16 cellular contexts compared by ENCODE assay signal in genomic region chr3:4774531-4774930, GRCh38.
A peak's percentile ranks its signal among the peaks of the same experiment; 100 is the strongest.
DNase-seq lines count a peak whose midpoint lies in the region; ATAC-seq and TF ChIP-seq lines count a peak whose summit lies in the region.
"Had no signal": no experiment of that assay in that cellular context is flagged by ENCODE, and none has a peak within 500 bp of the region (broad histone marks: within the 10 kb centered on the region; RNA-seq: fewer than 3 reads in every experiment).

No MANE protein-coding gene starts in this region.

- H3K27me3 ChIP-seq in esophagus squamous epithelium (no peaks in the 10 kb centered on the region), transverse colon (no peaks in the 10 kb centered on the region)
- H3K27me3 ChIP-seq: MG63 had no signal

- CTCF ChIA-PET in activated CD4-positive, alpha-beta T cell treated with anti-CD3 and anti-CD28 coated beads for 36 hours (lab: Charles Lee), result no interaction called here

- H3K9me3 Mint-ChIP-seq in activated CD4-positive, alpha-beta T cell treated with anti-CD3 and anti-CD28 coated beads, Interleukin-2, amount 10 ng/mL, durations not matched to agents 24 days and 14 days, result peaks cover 21% of the 10 kb centered on the region
- no peaks in the 10 kb centered on the region for H3K9me3 Mint-ChIP-seq in activated CD4-positive, alpha-beta T cell treated with anti-CD3 and anti-CD28 coated beads for 36 hours (ENCODE audit: low read depth)
- H3K9me3 Mint-ChIP-seq in activated T-helper 17 cell treated with anti-CD3 and anti-CD28 coated beads, Interleukin-2, amount 50 U/mL, for 72 hours, result no peaks in the 10 kb centered on the region
- H3K9me3 Mint-ChIP-seq: CD4-positive, CD25-positive, alpha-beta regulatory T cell had no signal

- in situ Hi-C loops in transverse colon (cut with MboI; ENCODE audit: low pct_ligation_motif_present in 1 of 4, low pct_unique_long_range_greater_than_20kb in 1 of 4, low sequenced_read_pairs in 3 of 4), result no loop called here

- WGBS in esophagus squamous epithelium, 2 donors, result 70 to 74% methylated on average over 3 of the region's 3 CpGs
- 60% methylated on average over 3 of the region's 3 CpGs; no CpG with 5 or more reads in 1 of the 2 donors for WGBS in transverse colon (ENCODE audit: low coverage in 1 of 2), 2 donors

- no peak for DNase-seq in activated CD4-positive, alpha-beta T cell treated with anti-CD3 and anti-CD28 coated beads, Interleukin-2, amount 10 ng/mL, durations not matched to agents 24 days and 14 days
- no peak for DNase-seq in activated CD4-positive, alpha-beta T cell treated with anti-CD3 and anti-CD28 coated beads for 36 hours
- DNase-seq in esophagus squamous epithelium (lab: John Stamatoyannopoulos, UW) (no peak), transverse colon (peak; percentile 71), NOMO-1 treated with dmso at 0.1 percent for 144 hours (lab: John Stamatoyannopoulos, UW; ENCODE audit: unreplicated experiment) (no peak)
- DNase-seq in activated CD4-positive, alpha-beta T cell treated with anti-CD3 and anti-CD28 coated beads, Interleukin-2, amount 50 U/mL, for 4 hours, result no peak
- DNase-seq: ACHN; CD4-positive, CD25-positive, alpha-beta regulatory T cell; MG63; NCI-H1105; NCI-H187 treated with DMSO at 0.1 percent for 48 hours; NCI-H2171 treated with DMSO at 0.1 percent for 48 hours; NCI-H510A treated with DMSO at 0.1 percent for 48 hours; OCI-M1 had no signal

- peaks cover 73% of the 10 kb centered on the region for H3K36me3 Mint-ChIP-seq in activated CD4-positive, alpha-beta T cell treated with anti-CD3 and anti-CD28 coated beads, Interleukin-2, amount 10 ng/mL, durations not matched to agents 24 days and 14 days (ENCODE audit: low read depth)
- H3K36me3 Mint-ChIP-seq in activated CD4-positive, alpha-beta T cell treated with anti-CD3 and anti-CD28 coated beads for 36 hours (ENCODE audit: low read depth), result peaks cover 30% of the 10 kb centered on the region
- peaks cover 65% of the 10 kb centered on the region for H3K36me3 Mint-ChIP-seq in activated T-helper 17 cell treated with anti-CD3 and anti-CD28 coated beads, Interleukin-2, amount 50 U/mL, for 72 hours (ENCODE audit: low read depth)

- intact Hi-C loops in activated CD4-positive, alpha-beta T cell treated with anti-CD3 and anti-CD28 coated beads, Interleukin-2, amount 10 ng/mL, durations not matched to agents 24 days and 14 days (cut with micrococcal nuclease), result loop anchor here (10.0 kb wide), 1 partner anchor 390 kb away; no protein-coding TSS in a partner anchor
- intact Hi-C loops in activated CD4-positive, alpha-beta T cell treated with anti-CD3 and anti-CD28 coated beads for 36 hours (cut with DNase I, micrococcal nuclease), result no loop called here
- intact Hi-C loops in esophagus squamous epithelium (cut with DNase I), result no loop called here
- intact Hi-C loops in transverse colon (cut with DNase I; ENCODE audit: low total_unique reads), result loop anchor here (10.0 kb wide), 1 partner anchor 50 kb away; no protein-coding TSS in a partner anchor

- H3K4me3 Mint-ChIP-seq in activated CD4-positive, alpha-beta T cell treated with anti-CD3 and anti-CD28 coated beads, Interleukin-2, amount 10 ng/mL, durations not matched to agents 24 days and 14 days, result no peak overlapping the region
- no peak overlapping the region for H3K4me3 Mint-ChIP-seq in activated CD4-positive, alpha-beta T cell treated with anti-CD3 and anti-CD28 coated beads for 36 hours
- no peak overlapping the region for H3K4me3 Mint-ChIP-seq in activated T-helper 17 cell treated with anti-CD3 and anti-CD28 coated beads, Interleukin-2, amount 50 U/mL, for 72 hours
- H3K4me3 Mint-ChIP-seq: CD4-positive, CD25-positive, alpha-beta regulatory T cell had no signal

- no peak for TF ChIP-seq CTCF in esophagus squamous epithelium (IDR thresholded peaks at IDR 0.05)
- no peak for TF ChIP-seq CTCF in transverse colon (IDR thresholded peaks at IDR 0.05)

- no peak for TF ChIP-seq EP300 in transverse colon (IDR thresholded peaks at IDR 0.05; ENCODE audit: low read depth)

- no peaks in the 10 kb centered on the region for H3K36me3 ChIP-seq in esophagus squamous epithelium
- H3K36me3 ChIP-seq in transverse colon, result no peaks in the 10 kb centered on the region
- H3K36me3 ChIP-seq: MG63 had no signal

- no peaks in the 10 kb centered on the region for H3K9me3 ChIP-seq in esophagus squamous epithelium
- no peaks in the 10 kb centered on the region for H3K9me3 ChIP-seq in transverse colon
- H3K9me3 ChIP-seq: MG63 had no signal

- H3K27ac Mint-ChIP-seq in activated CD4-positive, alpha-beta T cell treated with anti-CD3 and anti-CD28 coated beads, Interleukin-2, amount 10 ng/mL, durations not matched to agents 24 days and 14 days, result peak overlapping the region; percentile 20
- H3K27ac Mint-ChIP-seq in activated CD4-positive, alpha-beta T cell treated with anti-CD3 and anti-CD28 coated beads for 36 hours, result no peak overlapping the region
- H3K27ac Mint-ChIP-seq in activated T-helper 17 cell treated with anti-CD3 and anti-CD28 coated beads, Interleukin-2, amount 50 U/mL, for 72 hours, result peak overlapping the region; percentile 68
- H3K27ac Mint-ChIP-seq: CD4-positive, CD25-positive, alpha-beta regulatory T cell had no signal

- POLR2A ChIA-PET in activated CD4-positive, alpha-beta T cell treated with anti-CD3 and anti-CD28 coated beads for 36 hours (lab: Charles Lee), result no interaction called here

- peaks cover 76% of the 10 kb centered on the region for H3K4me1 Mint-ChIP-seq in activated CD4-positive, alpha-beta T cell treated with anti-CD3 and anti-CD28 coated beads, Interleukin-2, amount 10 ng/mL, durations not matched to agents 24 days and 14 days
- peaks cover 43% of the 10 kb centered on the region for H3K4me1 Mint-ChIP-seq in activated CD4-positive, alpha-beta T cell treated with anti-CD3 and anti-CD28 coated beads for 36 hours
- H3K4me1 Mint-ChIP-seq in activated T-helper 17 cell treated with anti-CD3 and anti-CD28 coated beads, Interleukin-2, amount 50 U/mL, for 72 hours, result peaks cover 34% of the 10 kb centered on the region

- TF ChIP-seq POLR2A in esophagus squamous epithelium (IDR thresholded peaks at IDR 0.05) (no peak), transverse colon (IDR thresholded peaks at IDR 0.05) (no peak)

- ATAC-seq in activated CD4-positive, alpha-beta T cell treated with anti-CD3 and anti-CD28 coated beads for 36 hours, result no peak
- no peak for ATAC-seq in activated T-helper 17 cell treated with anti-CD3 and anti-CD28 coated beads, Interleukin-2, amount 50 U/mL, for 72 hours (replicated peaks)

- H3K27ac ChIP-seq in esophagus squamous epithelium (peak overlapping the region; percentile 11 to 90 (median 52)), transverse colon (peak overlapping the region; percentile 78 to 90 (median 86))
- H3K27ac ChIP-seq: KMS-11 had no signal

- peaks cover 33 to 94% (median 49%) of the 10 kb centered on the region in 3 donors for H3K4me1 ChIP-seq in esophagus squamous epithelium
- H3K4me1 ChIP-seq in transverse colon, result peaks cover 34 to 70% (median 43%) of the 10 kb centered on the region in 4 donors

- H3K4me3 ChIP-seq in esophagus squamous epithelium, result no peak overlapping the region
- no peak overlapping the region for H3K4me3 ChIP-seq in transverse colon
- H3K4me3 ChIP-seq: MG63 had no signal

- H3K27me3 Mint-ChIP-seq in activated CD4-positive, alpha-beta T cell treated with anti-CD3 and anti-CD28 coated beads, Interleukin-2, amount 10 ng/mL, durations not matched to agents 24 days and 14 days, result no peaks in the 10 kb centered on the region
- H3K27me3 Mint-ChIP-seq in activated CD4-positive, alpha-beta T cell treated with anti-CD3 and anti-CD28 coated beads for 36 hours, result no peaks in the 10 kb centered on the region
- H3K27me3 Mint-ChIP-seq in activated T-helper 17 cell treated with anti-CD3 and anti-CD28 coated beads, Interleukin-2, amount 50 U/mL, for 72 hours, result no peaks in the 10 kb centered on the region
- H3K27me3 Mint-ChIP-seq: CD4-positive, CD25-positive, alpha-beta regulatory T cell had no signal

Comparison
In these comparisons a context has a peak if more than half of its experiments do, and no peak if none do; other contexts are left out.
1. intact Hi-C loops: an anchor here in activated CD4-positive, alpha-beta T cell treated with anti-CD3 and anti-CD28 coated beads, Interleukin-2, amount 10 ng/mL, durations not matched to agents 24 days and 14 days (10.0 kb wide) and transverse colon (10.0 kb wide); none called in activated CD4-positive, alpha-beta T cell treated with anti-CD3 and anti-CD28 coated beads for 36 hours and esophagus squamous epithelium.